ENCODE assay signal across 27 cellular contexts in genomic region chr9:25205285-25205684, GRCh38.
"Had no signal": no experiment of that assay in that cellular context is flagged by ENCODE, and none has a peak within 500 bp of the region (broad histone marks: within the 10 kb centered on the region; RNA-seq: fewer than 3 reads in every experiment).

No MANE protein-coding gene starts in this region.

- FAIRE-seq: astrocyte, colon had no signal

- H3K36me3 ChIP-seq: brain microvascular endothelial cell, cardiac muscle cell had no signal

- H3K27ac ChIP-seq: brain microvascular endothelial cell, cardiac muscle cell had no signal

- H3K4me3 Mint-ChIP-seq: activated B cell treated with CpG ODN at 0.5 μM for 24 hours; activated CD4-positive, alpha-beta T cell treated with anti-CD3 and anti-CD28 coated beads, Interleukin-2, amount 10 ng/mL, durations not matched to agents 24 days and 14 days; activated CD8-positive, alpha-beta memory T cell treated with anti-CD3 and anti-CD28 coated beads, Interleukin-2, amount 10 ng/mL, durations not matched to agents 7 days and 5 days; activated T-cell treated with anti-CD3 and anti-CD28 coated beads, Interleukin-2, amount 50 U/mL, for 24 hours; activated T-helper 1 cell treated with anti-CD3 and anti-CD28 coated beads, Interleukin-12 subunit alpha, Interleukin-12 subunit beta, Interleukin-2, Interleukin-4 antibody, amounts not matched to agents 30 ng/mL and 10 ng/mL and 1 ng/mL, durations not matched to agents 14 hours and 24 hours and 36 hours; T-helper 17 cell had no signal

- ATAC-seq: activated CD8-positive, alpha-beta memory T cell treated with anti-CD3 and anti-CD28 coated beads, Interleukin-2, amount 10 ng/mL, durations not matched to agents 7 days and 5 days; activated naive CD4-positive, alpha-beta T cell treated with anti-CD3 and anti-CD28 coated beads, Interleukin-2, amount 50 U/mL, for 72 hours; T-helper 17 cell had no signal

- H3K27ac Mint-ChIP-seq: activated B cell treated with CpG ODN at 0.5 μM for 24 hours; activated CD4-positive, alpha-beta T cell treated with anti-CD3 and anti-CD28 coated beads, Interleukin-2, amount 10 ng/mL, durations not matched to agents 24 days and 14 days; activated CD8-positive, alpha-beta memory T cell treated with anti-CD3 and anti-CD28 coated beads, Interleukin-2, amount 10 ng/mL, durations not matched to agents 7 days and 5 days; activated naive CD4-positive, alpha-beta T cell treated with anti-CD3 and anti-CD28 coated beads, Interleukin-2, amount 50 U/mL, for 72 hours; activated T-cell treated with anti-CD3 and anti-CD28 coated beads, Interleukin-2, amount 50 U/mL, for 24 hours; activated T-helper 1 cell treated with anti-CD3 and anti-CD28 coated beads, Interleukin-12 subunit alpha, Interleukin-12 subunit beta, Interleukin-2, Interleukin-4 antibody, amounts not matched to agents 30 ng/mL and 10 ng/mL and 1 ng/mL, durations not matched to agents 14 hours and 24 hours and 36 hours; T-helper 17 cell had no signal

- H3K36me3 Mint-ChIP-seq: activated naive CD4-positive, alpha-beta T cell treated with anti-CD3 and anti-CD28 coated beads, Interleukin-2, amount 50 U/mL, for 72 hours had no signal

- H3K4me1 Mint-ChIP-seq: activated B cell treated with CpG ODN at 0.5 μM for 24 hours; activated CD4-positive, alpha-beta T cell treated with anti-CD3 and anti-CD28 coated beads, Interleukin-2, amount 10 ng/mL, durations not matched to agents 24 days and 14 days; activated CD8-positive, alpha-beta memory T cell treated with anti-CD3 and anti-CD28 coated beads, Interleukin-2, amount 10 ng/mL, durations not matched to agents 7 days and 5 days; T-helper 17 cell had no signal

- H3K27me3 ChIP-seq: brain microvascular endothelial cell, cardiac muscle cell had no signal

- DNase-seq: activated B cell treated with CpG ODN at 0.5 μM for 24 hours; activated CD4-positive, alpha-beta T cell treated with anti-CD3 and anti-CD28 coated beads for 1 hour; activated CD4-positive, alpha-beta T cell treated with anti-CD3 and anti-CD28 coated beads, Interleukin-2, amount 10 ng/mL, durations not matched to agents 24 days and 14 days; activated CD4-positive, alpha-beta T cell treated with anti-CD3 and anti-CD28 coated beads, Interleukin-2, amount 50 U/mL, for 48 hours; activated CD8-positive, alpha-beta memory T cell treated with anti-CD3 and anti-CD28 coated beads, Interleukin-2, amount 10 ng/mL, durations not matched to agents 7 days and 5 days; activated effector memory CD4-positive, alpha-beta T cell treated with anti-CD3 and anti-CD28 coated beads, Interleukin-2, amount 50 U/mL, for 16 hours; activated naive CD4-positive, alpha-beta T cell treated with Interleukin-2 at 50 U/mL for 16 hours; activated T-cell treated with anti-CD3 and anti-CD28 coated beads, Interleukin-2, amount 50 U/mL, for 24 hours; amygdala; brain microvascular endothelial cell; Kasumi-1; NCI-H1105 treated with DMSO at 0.1 percent for 48 hours; NCI-H1436 treated with DMSO at 0.1 percent for 48 hours; NCI-H187; NCI-H2081 treated with DMSO at 0.1 percent for 48 hours; NCI-H2171 treated with DMSO at 0.1 percent for 48 hours; NCI-H226; NCI-H526; NCI-H82; SIG-M5; T-helper 17 cell; T-helper 9 cell had no signal

- H3K4me3 ChIP-seq: cardiac muscle cell had no signal

- H3K27me3 Mint-ChIP-seq: activated B cell treated with CpG ODN at 0.5 μM for 24 hours; activated CD4-positive, alpha-beta T cell treated with anti-CD3 and anti-CD28 coated beads, Interleukin-2, amount 10 ng/mL, durations not matched to agents 24 days and 14 days; activated CD8-positive, alpha-beta memory T cell treated with anti-CD3 and anti-CD28 coated beads, Interleukin-2, amount 10 ng/mL, durations not matched to agents 7 days and 5 days; activated T-cell treated with anti-CD3 and anti-CD28 coated beads, Interleukin-2, amount 50 U/mL, for 24 hours; T-helper 17 cell had no signal
